In genomic region chr21:31471865-31472264, GRCh38 we compare ENCODE assay signal across 2 cellular contexts.
TF ChIP-seq lines count a peak whose summit lies in the region.

No MANE protein-coding gene starts in this region.

TF ChIP-seq in GM23338, 12 proteins besides CTCF, POLR2A, EP300 and RAD21 (continued from another document):
- TF ChIP-seq REST (IDR thresholded peaks at IDR 0.05; ENCODE audit: unreplicated experiment) (no peak), ZNF462 (CRISPR knock-in tag; IDR thresholded peaks at IDR 0.05) (no peak), ZNF331 (CRISPR knock-in tag; IDR thresholded peaks at IDR 0.05; ENCODE audit: low read depth) (no peak), EZH2 (IDR thresholded peaks at IDR 0.05; ENCODE audit: low read depth, unreplicated experiment) (no peak), CREB1 (CRISPR knock-in tag; IDR thresholded peaks at IDR 0.05; ENCODE audit: low read depth) (no peak), NANOG (IDR thresholded peaks at IDR 0.05; ENCODE audit: borderline replicate concordance) (no peak)

TF ChIP-seq in WTC11, 78 proteins besides CTCF, POLR2A, EP300 and RAD21 (continued from another document):
- no peak for TF ChIP-seq USF1 (CRISPR knock-in tag; IDR thresholded peaks at IDR 0.05)
